ENCODE assay signal across 1 cellular context in genomic region chr20:62935204-62935967, GRCh38.
TF ChIP-seq lines count a peak whose summit lies in the region.

No MANE protein-coding gene starts in this region.

TF ChIP-seq in HCT116, 20 proteins besides CTCF, POLR2A, EP300 and RAD21 (continued from another document):
- TF ChIP-seq REST (IDR thresholded peaks at IDR 0.05; ENCODE audit: low read depth) = no peak
- TF ChIP-seq MAX (IDR thresholded peaks at IDR 0.05) = no peak
- TF ChIP-seq CBX3 (IDR thresholded peaks at IDR 0.05; ENCODE audit: low read depth) = no peak
- no peak for TF ChIP-seq EZH2 (IDR thresholded peaks at IDR 0.05)
- no peak for TF ChIP-seq ZFX (IDR thresholded peaks at IDR 0.05)
- no peak for TF ChIP-seq ZNF274 (IDR thresholded peaks at IDR 0.05; ENCODE audit: low read depth, low read length)
- no peak for TF ChIP-seq SP1 (IDR thresholded peaks at IDR 0.05; ENCODE audit: low read depth)
- no peak for TF ChIP-seq YY1 (IDR thresholded peaks at IDR 0.05; ENCODE audit: extremely low read depth, insufficient replicate concordance, low read depth, low read length)
- no peak for TF ChIP-seq TCF7L2 (IDR thresholded peaks at IDR 0.05; ENCODE audit: borderline replicate concordance, extremely low read depth, insufficient read depth, insufficient read length)
- TF ChIP-seq ATF3 (IDR thresholded peaks at IDR 0.05) = no peak
TF ChIP-seq in HCT116: peak in this region for 0.
